In genomic region chr3:186722457-186722856, GRCh38 we compare ENCODE assay signal across 15 cellular contexts. TPM values are rescaled to one million over a fixed set of nuclear protein-coding genes. Genes with fewer than 3 reads are reported as not detected.
DNase-seq lines count a peak whose midpoint lies in the region; ATAC-seq and TF ChIP-seq lines count a peak whose summit lies in the region.
"Had no signal": no experiment of that assay in that cellular context is flagged by ENCODE, and none has a peak within 500 bp of the region (broad histone marks: within the 10 kb centered on the region; RNA-seq: fewer than 3 reads in every experiment).

No MANE protein-coding gene starts in this region.

- no peak overlapping the region for H3K4me3 ChIP-seq in fibroblast of pulmonary artery (replicated peaks; ENCODE audit: low read depth, low read length)
- H3K4me3 ChIP-seq: right atrium auricular region had no signal

- in situ Hi-C loops in GM13976 (cut with MboI; ENCODE audit: low sequenced_read_pairs, unreplicated experiment): no loop called here

- no peak for ATAC-seq in omental fat pad (ENCODE audit: low FRiP score)

- DNase-seq in 8988T: peak; percentile 65
- no peak for DNase-seq in GM13976 (ENCODE audit: low spot score)
- DNase-seq in RPMI8226: peak; percentile 9
- peak; percentile 3 for DNase-seq in fibroblast of pulmonary artery (ENCODE audit: low read depth)
- no peak for DNase-seq in omental fat pad (ENCODE audit: low spot score)
- no peak for DNase-seq in mucosa of gallbladder (ENCODE audit: low spot score)
- DNase-seq in DMS79 (lab: John Stamatoyannopoulos, UW): no peak
- no peak for DNase-seq in NCI-H774 (lab: John Stamatoyannopoulos, UW)
- DNase-seq: activated T-cell treated with anti-CD3 and anti-CD28 coated beads, Interleukin-2, amount 50 U/mL, for 1 hour; CD4-positive, alpha-beta T cell; NCI-H446; T-helper 9 cell had no signal

- TF ChIP-seq CTCF in GM13976 (IDR thresholded peaks at IDR 0.05; ENCODE audit: borderline replicate concordance, control extremely low read depth, extremely low read depth, insufficient read depth, missing control alignments) (peak; percentile 5), fibroblast of pulmonary artery (IDR thresholded peaks at IDR 0.05; ENCODE audit: low read length, missing control alignments) (peak; percentile 25), omental fat pad (IDR thresholded peaks at IDR 0.05) (no peak)

RNA-seq across cellular contexts. Expression of gene KNG1, which starts 5.3 kb away (rescaled TPM):
- total RNA-seq in omental fat pad (under 1 TPM in 1 of 4 donors, not detected in 3; 0.09 TPM), mucosa of gallbladder (0.43 TPM)
- total RNA-seq: CD4-positive, alpha-beta T cell; dermis microvascular lymphatic vessel endothelial cell; H4 had no signal

RNA-seq across cellular contexts. Expression of gene HRG, which starts 56.6 kb away (rescaled TPM):
- total RNA-seq in omental fat pad: not detected
- 0.49 TPM for total RNA-seq in mucosa of gallbladder
- total RNA-seq: CD4-positive, alpha-beta T cell; dermis microvascular lymphatic vessel endothelial cell; H4; right atrium auricular region had no signal

Comparison
In these comparisons a context has a peak if more than half of its experiments do, and no peak if none do; other contexts are left out.
1. DNase-seq: peak in 8988T (single experiment), RPMI8226 (single experiment) and fibroblast of pulmonary artery (single experiment); none in GM13976 (single experiment), omental fat pad (single experiment), mucosa of gallbladder (single experiment), DMS79 (single experiment) and NCI-H774 (single experiment).
2. CTCF ChIP-seq: peak in GM13976 (single experiment) and fibroblast of pulmonary artery (single experiment); none in omental fat pad (0 of 3).